ENCODE assay signal across 2 cellular contexts in the genomic region with DNA sequence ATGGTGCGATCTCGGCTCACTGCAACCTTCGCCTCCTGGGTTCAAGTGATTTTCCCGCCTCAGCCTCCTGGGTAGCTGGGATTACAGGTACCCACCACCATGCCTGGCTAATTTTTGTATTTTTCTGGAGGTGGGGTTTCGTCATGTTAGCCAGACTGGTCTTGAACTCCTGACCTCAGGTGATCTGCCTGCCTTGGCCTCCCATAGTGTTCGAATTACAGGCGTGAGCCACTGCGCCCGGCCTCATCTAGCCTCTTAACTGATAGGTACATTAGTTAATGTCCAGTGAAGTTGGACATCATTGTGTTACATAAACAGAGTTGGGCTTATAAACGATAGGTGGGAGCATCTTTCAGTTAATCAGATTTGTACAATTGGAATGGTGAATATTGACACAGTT. TPM values are rescaled to one million over a fixed set of nuclear protein-coding genes. Genes with fewer than 3 reads are reported as not detected.
"Had no signal": no experiment of that assay in that cellular context is flagged by ENCODE, and none has a peak within 500 bp of the region (broad histone marks: within the 10 kb centered on the region; RNA-seq: fewer than 3 reads in every experiment).

No MANE protein-coding gene starts in this region.

RNA-seq across cellular contexts. Expression of a gene that starts 4.4 kb away (rescaled TPM):
- total RNA-seq: HT1080, IMR-90 had no signal
